9 cellular contexts compared by ENCODE assay signal in the genomic region with DNA sequence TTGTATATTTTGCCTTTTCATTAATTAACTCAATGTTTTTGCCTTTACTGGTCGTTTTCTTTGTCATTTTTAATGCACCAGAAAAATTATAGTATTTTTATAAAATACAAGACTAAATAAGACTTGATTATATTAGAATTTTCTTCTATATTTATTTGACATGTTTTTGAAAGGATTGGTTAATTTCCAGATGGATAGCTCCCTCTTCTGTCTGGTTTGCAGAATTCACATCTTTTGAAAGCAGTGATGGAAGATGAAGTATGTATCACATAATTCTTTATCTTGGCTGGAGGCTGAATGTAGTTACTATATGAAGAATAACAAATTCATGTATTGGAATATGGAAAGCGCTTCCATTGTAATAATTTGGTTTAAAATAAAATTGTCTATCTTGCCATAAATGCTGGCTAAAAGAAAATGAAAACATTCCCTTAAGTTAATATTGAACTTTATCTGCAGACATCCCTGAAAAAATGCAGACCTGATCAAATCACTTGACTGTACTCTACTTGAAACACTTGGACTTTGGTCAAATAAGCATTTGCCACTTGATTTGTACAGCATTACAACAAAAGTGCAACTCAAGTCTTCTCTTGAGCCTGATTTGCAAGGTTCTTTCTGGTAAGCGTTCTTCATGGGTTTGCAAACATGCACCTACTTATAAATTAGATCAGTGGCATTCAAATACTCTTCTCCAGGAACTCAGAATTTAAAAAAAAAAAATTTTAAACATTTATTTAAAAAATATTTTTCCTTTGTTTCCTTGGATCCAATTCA.
DNase-seq lines count a peak whose midpoint lies in the region; ATAC-seq, FAIRE-seq and TF ChIP-seq lines count a peak whose summit lies in the region.
"Had no signal": no experiment of that assay in that cellular context is flagged by ENCODE, and none has a peak within 500 bp of the region (broad histone marks: within the 10 kb centered on the region; RNA-seq: fewer than 3 reads in every experiment).

No MANE protein-coding gene starts in this region.

- no peaks in the 10 kb centered on the region for H3K79me2 ChIP-seq in OCI-LY7 (ENCODE audit: insufficient read depth, low read depth, low read length)
- no peaks in the 10 kb centered on the region for H3K79me2 ChIP-seq in fibroblast of lung (ENCODE audit: control insufficient read depth, insufficient read depth, low read length)

- H3K27me3 ChIP-seq in fibroblast of lung (ENCODE audit: control insufficient read depth, insufficient read depth, low read length) (no peaks in the 10 kb centered on the region), small intestine (ENCODE audit: control insufficient read depth in 2 of 2, insufficient read depth in 2 of 2, low read length in 2 of 2) (no peaks in the 10 kb centered on the region)

- no peaks in the 10 kb centered on the region for H4K20me1 ChIP-seq in OCI-LY7 (ENCODE audit: insufficient read depth, low read length)
- no peaks in the 10 kb centered on the region for H4K20me1 ChIP-seq in fibroblast of lung (ENCODE audit: control insufficient read depth, extremely low read depth, insufficient read depth, low read length)

- no peaks in the 10 kb centered on the region for H3K36me3 Mint-ChIP-seq in T-helper 17 cell (ENCODE audit: low read depth)
- H3K36me3 Mint-ChIP-seq in activated naive CD4-positive, alpha-beta T cell treated with anti-CD3 and anti-CD28 coated beads, Interleukin-2, amount 10 ng/mL, durations not matched to agents 7 days and 5 days = no peaks in the 10 kb centered on the region

- H3K9me3 ChIP-seq in OCI-LY7 (ENCODE audit: low read length) = no peaks in the 10 kb centered on the region
- H3K9me3 ChIP-seq in fibroblast of lung (ENCODE audit: control insufficient read depth, insufficient read depth, low read depth, low read length) = no peaks in the 10 kb centered on the region
- H3K9me3 ChIP-seq in small intestine (ENCODE audit: control insufficient read depth, low read depth) = no peaks in the 10 kb centered on the region
- no peaks in the 10 kb centered on the region for H3K9me3 ChIP-seq in T-helper 17 cell (ENCODE audit: control insufficient read depth, low read length, poor library complexity, severe bottlenecking)
- H3K9me3 ChIP-seq: HAP-1 had no signal

- no peaks in the 10 kb centered on the region for H3K4me1 Mint-ChIP-seq in T-helper 17 cell
- H3K4me1 Mint-ChIP-seq in activated naive CD4-positive, alpha-beta T cell treated with anti-CD3 and anti-CD28 coated beads, Interleukin-2, amount 10 ng/mL, durations not matched to agents 7 days and 5 days = no peaks in the 10 kb centered on the region

- POLR2A ChIA-PET in OCI-LY7 (lab: Charles Lee) = interaction anchor here (0.7 kb wide), 1 partner anchor 12 kb away, joined by 3 read pairs; no protein-coding TSS in a partner anchor

- intact Hi-C loops in OCI-LY7 (cut with micrococcal nuclease; ENCODE audit: unreplicated experiment) (loop anchor here (2.0 kb wide), 1 partner anchor 291 kb away; no protein-coding TSS in a partner anchor), posterior cingulate gyrus (cut with DNase I) (loop anchor here (1.0 to 10.0 kb wide), 3 partner anchors 125 to 292 kb away; no protein-coding TSS in a partner anchor)

- H3K9ac ChIP-seq in fibroblast of lung (ENCODE audit: insufficient read depth, low read length) = no peak overlapping the region

- H3K27ac Mint-ChIP-seq in T-helper 17 cell = no peak overlapping the region
- no peak overlapping the region for H3K27ac Mint-ChIP-seq in activated naive CD4-positive, alpha-beta T cell treated with anti-CD3 and anti-CD28 coated beads, Interleukin-2, amount 10 ng/mL, durations not matched to agents 7 days and 5 days

- CTCF ChIA-PET in OCI-LY7 (lab: Charles Lee; ENCODE audit: unreplicated experiment) = no interaction called here
- CTCF ChIA-PET in activated naive CD4-positive, alpha-beta T cell treated with anti-CD3 and anti-CD28 coated beads, Interleukin-2, amount 10 ng/mL, durations not matched to agents 7 days and 5 days (lab: Charles Lee) = interaction anchor here (0.7 kb wide), 1 partner anchor 60 kb away, joined by 5 read pairs; no protein-coding TSS in a partner anchor

- no peak for ATAC-seq in T-helper 17 cell

- FAIRE-seq in small intestine (lab: Jason Lieb, UNC) = no peak

- H3K27ac ChIP-seq in OCI-LY7 (ENCODE audit: low read depth, low read length, poor library complexity, severe bottlenecking) (no peak overlapping the region), fibroblast of lung (ENCODE audit: insufficient read depth, low read length) (no peak overlapping the region), small intestine (ENCODE audit: low read depth in 1 of 2, low read length in 1 of 2) (no peak overlapping the region)

- DNase-seq in AG08396 (ENCODE audit: low spot score) (peak; percentile 11), HCEC 1CT (peak; percentile 61), OCI-LY7 (ENCODE audit: low spot score) (peak; percentile 35), fibroblast of lung (ENCODE audit: low read depth in 2 of 2) (peak; percentile 49 to 77), small intestine (peak; percentile 13), T-helper 17 cell (no peak), posterior cingulate gyrus (no peak)
- DNase-seq in activated naive CD4-positive, alpha-beta T cell treated with anti-CD3 and anti-CD28 coated beads, Interleukin-2, amount 10 ng/mL, durations not matched to agents 7 days and 5 days = no peak

- TF ChIP-seq CTCF in OCI-LY7 (conservative IDR thresholded peaks at IDR 0.05; ENCODE audit: low read length) (peak; percentile 77), fibroblast of lung (conservative IDR thresholded peaks at IDR 0.05 in 1 of 2, IDR thresholded peaks at IDR 0.05 in 1 of 2; ENCODE audit: low read depth in 1 of 2, low read length in 2 of 2) (peak; percentile 53 to 63)

- H3K9me2 ChIP-seq in OCI-LY7 (ENCODE audit: insufficient read depth, low read length) = no peaks in the 10 kb centered on the region

- WGBS in small intestine, 3 donors = 17 to 25% (median 20%) methylated on average over 3 of the region's 3 CpGs

- H3K4me2 ChIP-seq in OCI-LY7 (ENCODE audit: low read length) = 0 out of 2 replicates have a peak overlapping the region, but pooled peaks have one; percentile 38
- peak overlapping the region; percentile 0 for H3K4me2 ChIP-seq in fibroblast of lung (ENCODE audit: extremely low read depth, insufficient read depth, low read length)

- H3K4me3 Mint-ChIP-seq in T-helper 17 cell = no peak overlapping the region
- H3K4me3 Mint-ChIP-seq in activated naive CD4-positive, alpha-beta T cell treated with anti-CD3 and anti-CD28 coated beads, Interleukin-2, amount 10 ng/mL, durations not matched to agents 7 days and 5 days = no peak overlapping the region

- H3K4me1 ChIP-seq in OCI-LY7 (ENCODE audit: insufficient read depth, low read length, poor library complexity, severe bottlenecking) (peaks cover 8% of the 10 kb centered on the region), fibroblast of lung (ENCODE audit: control insufficient read depth, extremely low read depth, insufficient read depth, low read length) (peaks cover 3% of the 10 kb centered on the region), small intestine (ENCODE audit: control insufficient read depth in 2 of 2, insufficient read depth in 1 of 2, low read depth in 1 of 2, low read length in 1 of 2) (no peaks in the 10 kb centered on the region)
- H3K4me1 ChIP-seq: HAP-1 had no signal

- BruUV-seq in OCI-LY7 (replicated peaks; lab: Mats Ljungman, UMichigan) = no TSS peak

- no peaks in the 10 kb centered on the region for H3K9me3 Mint-ChIP-seq in activated naive CD4-positive, alpha-beta T cell treated with anti-CD3 and anti-CD28 coated beads, Interleukin-2, amount 10 ng/mL, durations not matched to agents 7 days and 5 days

- no peaks in the 10 kb centered on the region for H3K27me3 Mint-ChIP-seq in T-helper 17 cell
- H3K27me3 Mint-ChIP-seq in activated naive CD4-positive, alpha-beta T cell treated with anti-CD3 and anti-CD28 coated beads, Interleukin-2, amount 10 ng/mL, durations not matched to agents 7 days and 5 days = no peaks in the 10 kb centered on the region

- H2AFZ ChIP-seq in OCI-LY7 (ENCODE audit: low read length) (no peak overlapping the region), fibroblast of lung (ENCODE audit: low read length) (no peak overlapping the region)

- H3K4me3 ChIP-seq in OCI-LY7 (ENCODE audit: low read depth, low read length, poor library complexity, severe bottlenecking) = no peak overlapping the region
- no peak overlapping the region for H3K4me3 ChIP-seq in fibroblast of lung (replicated peaks in 1 of 4; ENCODE audit: control extremely low read depth in 1 of 4, insufficient read depth in 1 of 4, low read depth in 3 of 4, low read length in 4 of 4)
- no peak overlapping the region for H3K4me3 ChIP-seq in small intestine (ENCODE audit: low read depth in 1 of 2, low read length in 2 of 2)
- H3K4me3 ChIP-seq: HAP-1 had no signal

- no peaks in the 10 kb centered on the region for H3K36me3 ChIP-seq in OCI-LY7 (ENCODE audit: insufficient read depth, low read length)
- H3K36me3 ChIP-seq in fibroblast of lung (ENCODE audit: control insufficient read depth, insufficient read depth, low read length) = no peaks in the 10 kb centered on the region
- H3K36me3 ChIP-seq in small intestine (ENCODE audit: control insufficient read depth in 2 of 2, insufficient read depth in 2 of 2, low read length in 2 of 2) = no peaks in the 10 kb centered on the region
- H3K36me3 ChIP-seq: HAP-1 had no signal

Comparison
In these comparisons a context has a peak if more than half of its experiments do, and no peak if none do; other contexts are left out.
1. DNase-seq: peak in AG08396 (single experiment), HCEC 1CT (single experiment), OCI-LY7 (single experiment), fibroblast of lung (2 of 2) and small intestine (single experiment); none in T-helper 17 cell (0 of 3), posterior cingulate gyrus (0 of 10) and activated naive CD4-positive, alpha-beta T cell treated with anti-CD3 and anti-CD28 coated beads, Interleukin-2, amount 10 ng/mL, durations not matched to agents 7 days and 5 days (single experiment).